1 cellular context compared by ENCODE assay signal in genomic region chr1:235108185-235108593, GRCh38.
A peak's percentile ranks its signal among the peaks of the same experiment; 100 is the strongest.
TF ChIP-seq lines count a peak whose summit lies in the region.

No MANE protein-coding gene starts in this region.

TF ChIP-seq in K562, 482 proteins besides CTCF, POLR2A, EP300 and RAD21 (continued from another document):
- TF ChIP-seq THRB (CRISPR knock-in tag; conservative IDR thresholded peaks at IDR 0.05): peak; percentile 47; the same call in 1 of the 2 replicates
- 0 out of 4 replicates have a peak, but pooled peaks of 1 of the 2 experiments have one; percentile 12 for TF ChIP-seq SIX5 (IDR thresholded peaks at IDR 0.05; ENCODE audit: borderline replicate concordance in 1 of 2, insufficient read depth in 1 of 2, low read depth in 1 of 2, low read length in 2 of 2)
- no peak for TF ChIP-seq ILF3 (IDR thresholded peaks at IDR 0.05; ENCODE audit: borderline replicate concordance)
- TF ChIP-seq FOXK2 (conservative IDR thresholded peaks at IDR 0.05 in 1 of 2, IDR thresholded peaks at IDR 0.05 in 1 of 2; ENCODE audit: low read depth in 2 of 2): no peak
- no peak for TF ChIP-seq TBP (optimal IDR thresholded peaks at IDR 0.05; ENCODE audit: low read depth, low read length)
- no peak for TF ChIP-seq FOXO4 (CRISPR knock-in tag; IDR thresholded peaks at IDR 0.05)
- no peak for TF ChIP-seq TRIM25 (IDR thresholded peaks at IDR 0.05; ENCODE audit: borderline replicate concordance)
- TF ChIP-seq ZBTB9 (CRISPR knock-in tag; IDR thresholded peaks at IDR 0.05): no peak
- TF ChIP-seq CBX1 (IDR thresholded peaks at IDR 0.05; ENCODE audit: low read depth): 0 out of 2 replicates have a peak, but pooled peaks have one; percentile 25
- no peak for TF ChIP-seq ZBTB33 (CRISPR knock-in tag; IDR thresholded peaks at IDR 0.05)
- TF ChIP-seq FOSL1 (tag; conservative IDR thresholded peaks at IDR 0.05): no peak
- no peak for TF ChIP-seq MAFK (IDR thresholded peaks at IDR 0.05; ENCODE audit: low read length)
- TF ChIP-seq MEF2D (tag; conservative IDR thresholded peaks at IDR 0.05; ENCODE audit: low read depth): no peak
- TF ChIP-seq ETS1 (conservative IDR thresholded peaks at IDR 0.05; ENCODE audit: control insufficient read depth, low read depth, low read length): 0 out of 2 replicates have a peak, but pooled peaks have one; percentile 34
TF ChIP-seq in K562: peak in this region for 17.
